In genomic region chr20:36574278-36575065, GRCh38 we compare ENCODE assay signal across 8 cellular contexts. TPM values are rescaled to one million over a fixed set of nuclear protein-coding genes. Genes with fewer than 3 reads are reported as not detected.
A peak's percentile ranks its signal among the peaks of the same experiment; 100 is the strongest.
DNase-seq lines count a peak whose midpoint lies in the region; ATAC-seq, FAIRE-seq and TF ChIP-seq lines count a peak whose summit lies in the region.

No MANE protein-coding gene starts in this region.

- peak; percentile 85 for TF ChIP-seq POLR2A in GM12878 (IDR thresholded peaks at IDR 0.05; ENCODE audit: low read depth, low read length)

- H3K4me1 ChIP-seq in GM12878 (ENCODE audit: control insufficient read depth, insufficient read depth, low read length): peaks cover 5% of the 10 kb centered on the region

- in situ Hi-C loops in GM12878 (cut with MboI): no loop called here

- H3K27me3 ChIP-seq in GM12878 (replicated peaks in 1 of 2; ENCODE audit: control insufficient read depth in 2 of 2, insufficient read depth in 2 of 2, low read length in 1 of 2): no peaks in the 10 kb centered on the region

- WGBS in GM12878 (ENCODE audit: insufficient coverage, insufficient replicate concordance, low lambda C conversion rate, missing lambda C conversion rate): under 1% methylated on average over 55 of the region's 76 CpGs

- H3K9me3 Mint-ChIP-seq in T-helper 1 cell treated with Interleukin-12 subunit alpha and Interleukin-12 subunit beta and Interleukin-4 antibody, amounts not matched to agents 30 μg/mL and 1 μg/mL, for 36 hours: no peaks in the 10 kb centered on the region
- no peaks in the 10 kb centered on the region for H3K9me3 Mint-ChIP-seq in immature natural killer cell

- peak overlapping the region; percentile 24 for H2AFZ ChIP-seq in GM12878 (ENCODE audit: control insufficient read depth, low read depth, low read length)

- peaks cover 18% of the 10 kb centered on the region for H3K36me3 Mint-ChIP-seq in T-helper 1 cell treated with Interleukin-12 subunit alpha and Interleukin-12 subunit beta and Interleukin-4 antibody, amounts not matched to agents 30 μg/mL and 1 μg/mL, for 36 hours (ENCODE audit: low read depth)
- H3K36me3 Mint-ChIP-seq in immature natural killer cell: no peaks in the 10 kb centered on the region

- peak overlapping the region; percentile 94 for H3K4me2 ChIP-seq in GM12878 (ENCODE audit: control insufficient read depth, insufficient read depth)

- CTCF ChIA-PET in GM12878 (lab: Yijun Ruan, JAX): interaction anchor here (1.0 to 9.0 kb wide), 6 partner anchors 11 to 293 kb away, joined by 3 to 94 read pairs (median 19); partner anchors contain the start of gene RAB5IF

- H3K27ac ChIP-seq in C4-2B (peak overlapping the region; percentile 71), GM12878 (ENCODE audit: control insufficient read depth, insufficient read depth) (peak overlapping the region; percentile 96)

- intact Hi-C loops in GM12878 (cut with micrococcal nuclease; ENCODE audit: unreplicated experiment): loop anchor here (2.0 to 10.0 kb wide), 2 partner anchors 20 to 110 kb away; no protein-coding TSS in a partner anchor

- RAD21 ChIA-PET in GM12878 (lab: Charles Lee; ENCODE audit: unreplicated experiment): interaction anchor here (1.2 to 9.0 kb wide), 6 partner anchors 11 to 37 kb away, joined by 3 to 93 read pairs (median 8); partner anchors contain the start of gene RAB5IF

- H3K36me3 ChIP-seq in GM12878 (ENCODE audit: control insufficient read depth in 2 of 2, insufficient read depth in 2 of 2, low read length in 1 of 2): peaks cover 6 to 9% of the 10 kb centered on the region in 2 experiments; a peak in 3 of 4 replicates

- no peak for FAIRE-seq in GM12878 (lab: Jason Lieb, UNC)

- peak overlapping the region; percentile 98 for H3K27ac Mint-ChIP-seq in T-helper 1 cell treated with Interleukin-12 subunit alpha and Interleukin-12 subunit beta and Interleukin-4 antibody, amounts not matched to agents 30 μg/mL and 1 μg/mL, for 36 hours
- peak overlapping the region; percentile 82 to 97 (median 94) for H3K27ac Mint-ChIP-seq in immature natural killer cell

- ATAC-seq in GM12878: peak; percentile 41

- H3K79me2 ChIP-seq in GM12878 (ENCODE audit: control insufficient read depth, insufficient read depth, low read length): peaks cover 54% of the 10 kb centered on the region

- POLR2A ChIA-PET in GM12878 (lab: Charles Lee): interaction anchor here (0.6 to 10.1 kb wide), 9 partner anchors 11 to 521 kb away, joined by 3 to 87 read pairs (median 25); partner anchors contain the start of genes RAB5IF and RBL1

- peaks cover 33% of the 10 kb centered on the region for H3K4me1 Mint-ChIP-seq in T-helper 1 cell treated with Interleukin-12 subunit alpha and Interleukin-12 subunit beta and Interleukin-4 antibody, amounts not matched to agents 30 μg/mL and 1 μg/mL, for 36 hours (ENCODE audit: low read depth)
- peaks cover 27 to 31% of the 10 kb centered on the region in 2 donors for H3K4me1 Mint-ChIP-seq in immature natural killer cell

- H3K4me3 Mint-ChIP-seq in T-helper 1 cell treated with Interleukin-12 subunit alpha and Interleukin-12 subunit beta and Interleukin-4 antibody, amounts not matched to agents 30 μg/mL and 1 μg/mL, for 36 hours: peak overlapping the region; percentile 100
- H3K4me3 Mint-ChIP-seq in immature natural killer cell: peak overlapping the region; percentile 91 to 94 (median 93)

- H3K9ac ChIP-seq in GM12878 (ENCODE audit: control insufficient read depth, insufficient read depth, low read length): peak overlapping the region; percentile 97

- SMC1A ChIA-PET in GM12878 (lab: Charles Lee; ENCODE audit: uncharacterized antibody, unreplicated experiment): interaction anchor here (0.6 to 8.2 kb wide), 4 partner anchors 14 to 893 kb away, joined by 3 to 98 read pairs (median 43); partner anchors contain the start of gene RAB5IF

- H3K4me3 ChIP-seq in GM12878: peak overlapping the region; percentile 94

- peaks cover 8% of the 10 kb centered on the region; the same call in 1 of the 2 replicates for H4K20me1 ChIP-seq in GM12878 (ENCODE audit: control insufficient read depth, insufficient read depth)

- no peak for TF ChIP-seq CTCF in C4-2B (conservative IDR thresholded peaks at IDR 0.05)
- TF ChIP-seq CTCF in GM12878 (IDR thresholded peaks at IDR 0.05 in 2 of 3, conservative IDR thresholded peaks at IDR 0.05 in 1 of 3; ENCODE audit: control insufficient read depth in 2 of 3, extremely low read depth in 1 of 3, insufficient read depth in 1 of 3, low read depth in 3 of 3, low read length in 3 of 3): peak in 1 of 3 experiments; percentile 15; a peak in 1 of 6 replicates

- TF ChIP-seq RAD21 in GM12878 (IDR thresholded peaks at IDR 0.05; ENCODE audit: insufficient read depth, low read depth, low read length): no peak

- DNase-seq in HT-29 (ENCODE audit: low spot score): peak; percentile 64
- DNase-seq in GM12878 (ENCODE audit: low read depth, low spot score): no peak
- peak; percentile 44 to 53 (median 44) for DNase-seq in immature natural killer cell
- DNase-seq in stimulated activated CD4-positive, alpha-beta T cell treated with anti-CD3 and anti-CD28 coated beads, Interleukin-12 subunit alpha, Interleukin-12 subunit beta, amount 100 ng/mL, for 4 hours: peak; percentile 54
- DNase-seq in NCI-H187 treated with DMSO at 0.1 percent for 48 hours (lab: John Stamatoyannopoulos, UW): no peak
- DNase-seq in DMS153 (lab: John Stamatoyannopoulos, UW): no peak

- no TSS peak for BruUV-seq in GM12878 (replicated peaks; lab: Mats Ljungman, UMichigan)

- H3K27me3 Mint-ChIP-seq in T-helper 1 cell treated with Interleukin-12 subunit alpha and Interleukin-12 subunit beta and Interleukin-4 antibody, amounts not matched to agents 30 μg/mL and 1 μg/mL, for 36 hours (ENCODE audit: low read depth): no peaks in the 10 kb centered on the region
- peaks cover 7 to 24% (median 16%) of the 10 kb centered on the region in 3 donors for H3K27me3 Mint-ChIP-seq in immature natural killer cell (ENCODE audit: low read depth in 3 of 3)

- no peaks in the 10 kb centered on the region for H3K9me3 ChIP-seq in GM12878 (replicated peaks; ENCODE audit: control insufficient read depth, insufficient read depth, low read length)

- no peak for TF ChIP-seq EP300 in GM12878 (IDR thresholded peaks at IDR 0.05; ENCODE audit: borderline replicate concordance in 1 of 2, control insufficient read depth in 1 of 2, low read depth in 2 of 2, low read length in 2 of 2)

RNA-seq across cellular contexts. Expression of gene TGIF2, which starts 1.1 kb away (rescaled TPM):
- 12.8 and 12.9 TPM in 2 replicates for total RNA-seq in HT-29 (2014; rRNA removed; shearing (Covaris generic))
- 46.2 and 48.0 TPM in 2 replicates for total RNA-seq in GM12878 (2013; cell fraction: nucleolus; rRNA removed)
- total RNA-seq in GM12878 (2014; rRNA removed): 37.2 and 38.7 TPM in 2 replicates
- total RNA-seq in GM12878 (2014; rRNA removed; fragmentation: Illumina TruSeq; extraction: Trizol): 24.9 and 27.3 TPM in 2 replicates
- 43.5 and 47.1 TPM in 2 replicates for total RNA-seq in GM12878 (2021)
- 8.9 TPM for polyA plus RNA-seq in GM12878 (2011; ENCODE audit: low read depth)
- 31.1 and 36.1 TPM in 2 replicates for polyA plus RNA-seq in GM12878 (2011; rRNA removed)
- 42.5 and 47.7 TPM in 2 replicates for polyA plus RNA-seq in GM12878 (2011; cell fraction: cytosol; rRNA removed)
- polyA plus RNA-seq in GM12878 (2011; cell fraction: nucleus; rRNA removed): 23.6 and 25.1 TPM in 2 replicates
- polyA plus RNA-seq in GM12878 (2012): 15.7 and 21.9 TPM in 2 replicates
- 40.6 and 51.9 TPM in 2 replicates for polyA plus RNA-seq in GM12878 (2014; fragmentation: Illumina TruSeq; extraction: Trizol)
- polyA plus RNA-seq in GM12878 (2014; fragmentation: Nextera tagmentation; extraction: Ambion mirVana): 10 to 100 TPM; 13.1 to 26.4 TPM
- polyA plus RNA-seq in GM12878 (2014; rRNA removed): 37.7 and 40.4 TPM in 2 replicates
- 10 to 100 TPM; 26.4 to 38.0 TPM for polyA plus RNA-seq in GM12878 (2016; fragmentation: Nextera tagmentation; extraction: Ambion mirVana)
- polyA minus RNA-seq in GM12878 (2011; rRNA and poly(A)+ RNA removed): 27.0 and 54.7 TPM in 2 replicates
- 22.9 and 28.1 TPM in 2 replicates for polyA minus RNA-seq in GM12878 (2011; cell fraction: cytosol; rRNA and poly(A)+ RNA removed)
- polyA minus RNA-seq in GM12878 (2011; cell fraction: nucleus; rRNA and poly(A)+ RNA removed): 7.1 and 14.4 TPM in 2 replicates
- 10 to 100 TPM; 12.3 to 16.1 (median 14.9) TPM for polyA plus RNA-seq in immature natural killer cell

RNA-seq across cellular contexts. Expression of gene RAB5IF, which starts 31.1 kb away (rescaled TPM):
- total RNA-seq in HT-29 (2014; rRNA removed; shearing (Covaris generic)): 255 and 279 TPM in 2 replicates
- total RNA-seq in GM12878 (2013; cell fraction: nucleolus; rRNA removed): 15.9 and 18.4 TPM in 2 replicates
- total RNA-seq in GM12878 (2014; rRNA removed) (85.3 and 94.7 TPM in 2 replicates), GM12878 (2014; rRNA removed; fragmentation: Illumina TruSeq; extraction: Trizol) (79.8 and 82.5 TPM in 2 replicates), GM12878 (2021) (94.4 and 98.8 TPM in 2 replicates)
- 94.3 TPM for polyA plus RNA-seq in GM12878 (2011; ENCODE audit: low read depth)
- polyA plus RNA-seq in GM12878 (2011; rRNA removed) (140 and 147 TPM in 2 replicates), GM12878 (2014; fragmentation: Illumina TruSeq; extraction: Trizol) (83.1 and 88.7 TPM in 2 replicates), GM12878 (2014; fragmentation: Nextera tagmentation; extraction: Ambion mirVana) (10 to 100 TPM; 19.4 to 62.9 TPM), GM12878 (2014; rRNA removed) (114 and 119 TPM in 2 replicates), GM12878 (2016; fragmentation: Nextera tagmentation; extraction: Ambion mirVana) (100 to 1,000 TPM; 243 to 246 TPM), immature natural killer cell (100 to 1,000 TPM; 230 to 380 (median 276) TPM)
- 117 and 123 TPM in 2 replicates for polyA plus RNA-seq in GM12878 (2011; cell fraction: cytosol; rRNA removed)
- polyA plus RNA-seq in GM12878 (2011; cell fraction: nucleus; rRNA removed): 63.1 and 68.7 TPM in 2 replicates
- polyA plus RNA-seq in GM12878 (2012): 53.8 and 69.0 TPM in 2 replicates
- 41.8 and 45.5 TPM in 2 replicates for polyA minus RNA-seq in GM12878 (2011; rRNA and poly(A)+ RNA removed)
- 20.6 and 25.0 TPM in 2 replicates for polyA minus RNA-seq in GM12878 (2011; cell fraction: cytosol; rRNA and poly(A)+ RNA removed)
- 10.2 and 15.5 TPM in 2 replicates for polyA minus RNA-seq in GM12878 (2011; cell fraction: nucleus; rRNA and poly(A)+ RNA removed)

RNA-seq across cellular contexts. Expression of gene MYL9, which starts 33.2 kb away (rescaled TPM):
- 0.76 TPM in 1 of 2 replicates, not detected in the other for total RNA-seq in HT-29 (2014; rRNA removed; shearing (Covaris generic))
- total RNA-seq in GM12878 (2013; cell fraction: nucleolus; rRNA removed): 0.22 TPM in 1 of 2 replicates, not detected in the other
- 0.11 and 0.28 TPM in 2 replicates for total RNA-seq in GM12878 (2014; rRNA removed)
- total RNA-seq in GM12878 (2014; rRNA removed; fragmentation: Illumina TruSeq; extraction: Trizol): 0.37 and 0.54 TPM in 2 replicates
- total RNA-seq in GM12878 (2021): 1.6 and 1.7 TPM in 2 replicates
- 0.88 TPM for polyA plus RNA-seq in GM12878 (2011; ENCODE audit: low read depth)
- not detected in 2 replicates for polyA plus RNA-seq in GM12878 (2011; rRNA removed)
- polyA plus RNA-seq in GM12878 (2011; cell fraction: cytosol; rRNA removed): 0.03 TPM in 2 replicates
- not detected in 2 replicates for polyA plus RNA-seq in GM12878 (2011; cell fraction: nucleus; rRNA removed)
- 2.5 and 2.7 TPM in 2 replicates for polyA plus RNA-seq in GM12878 (2012)
- 0.66 TPM in 1 of 2 replicates, not detected in the other for polyA plus RNA-seq in GM12878 (2014; fragmentation: Illumina TruSeq; extraction: Trizol)
- not detected for polyA plus RNA-seq in GM12878 (2014; fragmentation: Nextera tagmentation; extraction: Ambion mirVana)
- polyA plus RNA-seq in GM12878 (2014; rRNA removed): 0.56 and 0.64 TPM in 2 replicates
- under 1 TPM; 0.62 to 0.63 TPM for polyA plus RNA-seq in GM12878 (2016; fragmentation: Nextera tagmentation; extraction: Ambion mirVana)
- polyA minus RNA-seq in GM12878 (2011; rRNA and poly(A)+ RNA removed): not detected in 2 replicates
- polyA minus RNA-seq in GM12878 (2011; cell fraction: cytosol; rRNA and poly(A)+ RNA removed): not detected in 2 replicates
- polyA minus RNA-seq in GM12878 (2011; cell fraction: nucleus; rRNA and poly(A)+ RNA removed): not detected in 2 replicates
- polyA plus RNA-seq in immature natural killer cell: 1 to 10 TPM in 1 of 3 donors, under 1 TPM in 2; 0.10 to 2.7 (median 0.48) TPM

Comparison
In these comparisons a context has a peak if more than half of its experiments do, and no peak if none do; other contexts are left out.
1. DNase-seq: peak in HT-29 (single experiment), immature natural killer cell (3 of 3) and stimulated activated CD4-positive, alpha-beta T cell treated with anti-CD3 and anti-CD28 coated beads, Interleukin-12 subunit alpha, Interleukin-12 subunit beta, amount 100 ng/mL, for 4 hours (single experiment); none in GM12878 (single experiment), NCI-H187 treated with DMSO at 0.1 percent for 48 hours (single experiment) and DMS153 (single experiment).